Comparison of ENCODE assay signal across 17 cellular contexts in the genomic region with DNA sequence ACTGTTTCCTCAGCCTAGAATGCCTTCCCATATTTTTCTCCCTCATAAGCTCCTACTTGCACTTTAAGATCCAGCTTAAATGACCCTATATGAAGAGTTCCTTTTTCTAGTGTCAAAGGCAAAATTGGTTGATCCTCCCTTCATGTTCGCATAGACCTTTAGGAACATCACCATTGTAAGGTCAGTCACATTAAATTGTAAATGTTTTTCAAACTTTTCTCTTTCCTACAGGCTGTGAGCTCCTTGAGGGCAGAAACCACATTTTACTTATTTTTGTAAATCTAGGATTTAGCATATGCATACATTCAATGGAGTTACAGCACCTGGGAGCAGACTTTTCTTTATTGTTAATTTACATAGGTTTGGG. TPM values are rescaled to one million over a fixed set of nuclear protein-coding genes. Genes with fewer than 3 reads are reported as not detected.
DNase-seq lines count a peak whose midpoint lies in the region; ATAC-seq and TF ChIP-seq lines count a peak whose summit lies in the region.
"Had no signal": no experiment of that assay in that cellular context is flagged by ENCODE, and none has a peak within 500 bp of the region (broad histone marks: within the 10 kb centered on the region; RNA-seq: fewer than 3 reads in every experiment).

No MANE protein-coding gene starts in this region.

- no peaks in the 10 kb centered on the region for H3K27me3 ChIP-seq in SK-N-SH (ENCODE audit: insufficient read depth)
- H3K27me3 ChIP-seq in right atrium auricular region = no peaks in the 10 kb centered on the region
- no peaks in the 10 kb centered on the region for H3K27me3 ChIP-seq in mesenchymal stem cell (ENCODE audit: control insufficient read depth in 1 of 2, insufficient read depth in 1 of 2, low read length in 2 of 2)
- H3K27me3 ChIP-seq in smooth muscle cell (ENCODE audit: low read depth) = no peaks in the 10 kb centered on the region
- H3K27me3 ChIP-seq: BLaER1 had no signal

- POLR2A ChIA-PET in SK-N-SH (lab: Yijun Ruan, JAX) = no interaction called here

- H3K79me2 ChIP-seq in SK-N-SH (ENCODE audit: insufficient read depth) (no peaks in the 10 kb centered on the region), smooth muscle cell (ENCODE audit: low read depth) (no peaks in the 10 kb centered on the region)

- H4K20me1 ChIP-seq in SK-N-SH (ENCODE audit: insufficient read depth) (no peaks in the 10 kb centered on the region), smooth muscle cell (ENCODE audit: low read depth) (no peaks in the 10 kb centered on the region)
- H4K20me1 ChIP-seq: BLaER1 had no signal

- H2BK5ac ChIP-seq in mesenchymal stem cell (ENCODE audit: low read depth, low read length, poor library complexity, severe bottlenecking) = no peak overlapping the region

- no peak overlapping the region for H3K18ac ChIP-seq in mesenchymal stem cell (ENCODE audit: low read depth in 1 of 2, low read length in 2 of 2)

- no peak overlapping the region for H3K23ac ChIP-seq in mesenchymal stem cell (ENCODE audit: low read length in 2 of 2)

- TF ChIP-seq EP300 in SK-N-SH (IDR thresholded peaks at IDR 0.05; ENCODE audit: borderline replicate concordance in 1 of 2, low read depth in 1 of 2, low read length in 1 of 2) = no peak

- H2AFZ ChIP-seq in SK-N-SH (ENCODE audit: low read depth) (no peak overlapping the region), mesenchymal stem cell (ENCODE audit: low read depth, low read length) (no peak overlapping the region), smooth muscle cell (ENCODE audit: low read depth) (no peak overlapping the region)

- no peaks in the 10 kb centered on the region for H3K9me2 ChIP-seq in SK-N-SH

- 91% methylated on average over 1 of the region's 1 CpG for WGBS in SK-N-SH (ENCODE audit: low lambda C conversion rate)
- 100% methylated on average over 1 of the region's 1 CpG for WGBS in mesenchymal stem cell
- 97% methylated on average over 1 of the region's 1 CpG for WGBS in smooth muscle cell (ENCODE audit: low lambda C conversion rate)

- no peak overlapping the region for H3K14ac ChIP-seq in mesenchymal stem cell (ENCODE audit: low read length in 2 of 2)

- no peak overlapping the region for H2BK15ac ChIP-seq in mesenchymal stem cell (ENCODE audit: low read depth, poor library complexity, severe bottlenecking)

- ATAC-seq in SK-N-SH treated with all-trans-retinoic acid at 6 μM for 48 hours = no peak
- no peak for ATAC-seq in left cardiac atrium

- H3K4me3 ChIP-seq in SK-N-SH (ENCODE audit: low read depth in 2 of 2, low read length in 1 of 2) (no peak overlapping the region), right atrium auricular region (peak overlapping the region in 1 of 2 donors; percentile 30), mesenchymal stem cell (ENCODE audit: insufficient read depth in 1 of 2, low read depth in 1 of 2, low read length in 2 of 2) (no peak overlapping the region), smooth muscle cell (no peak overlapping the region)
- H3K4me3 ChIP-seq: BLaER1 had no signal

- H3K4me1 ChIP-seq in SK-N-SH (ENCODE audit: control insufficient read depth in 1 of 2, insufficient read depth in 2 of 2, low read depth in 1 of 2, low read length in 1 of 2) (no peaks in the 10 kb centered on the region), right atrium auricular region (no peaks in the 10 kb centered on the region), mesenchymal stem cell (ENCODE audit: control insufficient read depth, insufficient read depth, low read depth, low read length) (no peaks in the 10 kb centered on the region), smooth muscle cell (ENCODE audit: low read depth) (no peaks in the 10 kb centered on the region)
- H3K4me1 ChIP-seq: BLaER1, Caco-2 had no signal

- intact Hi-C loops in left cardiac atrium (cut with DNase I) = loop anchor here in 1 of 2 donors (10.0 kb wide), 1 partner anchor 260 kb away; no protein-coding TSS in a partner anchor

- H4K91ac ChIP-seq in mesenchymal stem cell (ENCODE audit: low read length) = no peak overlapping the region

- H2AK5ac ChIP-seq in mesenchymal stem cell (ENCODE audit: low read length, severe bottlenecking) = no peak overlapping the region

- H3K4ac ChIP-seq in mesenchymal stem cell (ENCODE audit: low read depth in 1 of 2, low read length in 2 of 2) = no peak overlapping the region

- no peak overlapping the region for H2BK120ac ChIP-seq in mesenchymal stem cell (ENCODE audit: low read depth, low read length)

- TF ChIP-seq CTCF in SK-N-SH (IDR thresholded peaks at IDR 0.05) (no peak), right atrium auricular region (IDR thresholded peaks at IDR 0.05) (no peak), smooth muscle cell (IDR thresholded peaks at IDR 0.05; ENCODE audit: borderline replicate concordance, insufficient read depth, poor library complexity, severe bottlenecking) (no peak)

- peaks cover 1% of the 10 kb centered on the region; the same call in 1 of the 2 replicates for H3K9me3 ChIP-seq in SK-N-SH
- H3K9me3 ChIP-seq in right atrium auricular region = peaks cover 3 to 14% of the 10 kb centered on the region in 2 donors
- H3K9me3 ChIP-seq in mesenchymal stem cell (ENCODE audit: control insufficient read depth, low read length) = peaks cover under 1% of the 10 kb centered on the region
- H3K9me3 ChIP-seq in smooth muscle cell (replicated peaks; ENCODE audit: low read depth) = peaks cover 12% of the 10 kb centered on the region

- H3K36me3 ChIP-seq in SK-N-SH (replicated peaks in 1 of 2; ENCODE audit: control insufficient read depth in 1 of 2, insufficient read depth in 2 of 2, low read length in 1 of 2) (no peaks in the 10 kb centered on the region), right atrium auricular region (no peaks in the 10 kb centered on the region), mesenchymal stem cell (ENCODE audit: control insufficient read depth in 1 of 2, insufficient read depth in 2 of 2, low read depth in 1 of 2, low read length in 2 of 2) (no peaks in the 10 kb centered on the region), smooth muscle cell (ENCODE audit: low read depth) (no peaks in the 10 kb centered on the region)
- H3K36me3 ChIP-seq: BLaER1 had no signal

- no peak overlapping the region for H3K27ac ChIP-seq in SK-N-SH (ENCODE audit: low read depth in 2 of 2, low read length in 1 of 2)
- H3K27ac ChIP-seq in right atrium auricular region = peak overlapping the region; percentile 72 to 83
- no peak overlapping the region for H3K27ac ChIP-seq in mesenchymal stem cell (ENCODE audit: low read length, poor library complexity, severe bottlenecking)
- peak overlapping the region; percentile 15 for H3K27ac ChIP-seq in smooth muscle cell (ENCODE audit: low read depth)
- H3K27ac ChIP-seq: 22Rv1, BLaER1, HL-60 had no signal

- DNase-seq in SK-N-SH (no peak), right atrium auricular region (ENCODE audit: low spot score) (no peak), left cardiac atrium (no peak), mesenchymal stem cell (no peak), smooth muscle cell (lab: John Stamatoyannopoulos, UW; ENCODE audit: unreplicated experiment) (no peak), SW480 (ENCODE audit: low spot score) (no peak), SHP77 treated with DMSO at 0.1 percent for 48 hours (lab: John Stamatoyannopoulos, UW) (no peak)
- DNase-seq: Caco-2; CD8-positive, alpha-beta memory T cell; DND-41; GF-D8 had no signal

- H3F3A ChIP-seq in SK-N-SH (replicated peaks; ENCODE audit: insufficient read depth) (no peaks in the 10 kb centered on the region), smooth muscle cell (ENCODE audit: low read depth) (no peaks in the 10 kb centered on the region)

- no peak for TF ChIP-seq RAD21 in SK-N-SH (IDR thresholded peaks at IDR 0.05; ENCODE audit: low read length)

- CTCF ChIA-PET in SK-N-SH (lab: Yijun Ruan, JAX) = interaction anchor here (1.9 kb wide), 1 partner anchor 14 kb away, joined by 7 read pairs; no protein-coding TSS in a partner anchor

- no peak overlapping the region for H4K8ac ChIP-seq in mesenchymal stem cell (ENCODE audit: low read length)

- no peak overlapping the region for H2BK12ac ChIP-seq in mesenchymal stem cell (ENCODE audit: low read length in 2 of 2)

- H3K4me2 ChIP-seq in SK-N-SH = no peak overlapping the region
- H3K4me2 ChIP-seq in mesenchymal stem cell (ENCODE audit: low read length, poor library complexity, severe bottlenecking) = no peak overlapping the region
- H3K4me2 ChIP-seq in smooth muscle cell = no peak overlapping the region
- H3K4me2 ChIP-seq: BLaER1 had no signal

- no peaks in the 10 kb centered on the region for H3K79me1 ChIP-seq in mesenchymal stem cell (replicated peaks; ENCODE audit: low read length, poor library complexity, severe bottlenecking)

- H3K9ac ChIP-seq in SK-N-SH (no peak overlapping the region), mesenchymal stem cell (ENCODE audit: low read length) (peak overlapping the region; percentile 34), smooth muscle cell (ENCODE audit: low read depth) (no peak overlapping the region)
- H3K9ac ChIP-seq: BLaER1 had no signal

RNA-seq across cellular contexts. Expression of a gene that starts 0.8 kb away (rescaled TPM):
- polyA plus RNA-seq in SK-N-SH (2012; rRNA removed) (not detected in 2 replicates), smooth muscle cell (not detected in 2 replicates)
- polyA plus RNA-seq in SK-N-SH (2012; cell fraction: cytosol; rRNA removed) = not detected in 2 replicates
- 0.04 and 0.05 TPM in 2 replicates for polyA plus RNA-seq in SK-N-SH (2012; cell fraction: nucleus; rRNA removed)
- total RNA-seq in right atrium auricular region (10 to 100 TPM in 1 of 2 donors, 1 to 10 TPM in 1; 3.6 to 42.3 TPM), left cardiac atrium (10 to 100 TPM; 10.7 to 28.5 TPM), smooth muscle cell (not detected in 2 replicates)
- polyA plus RNA-seq in mesenchymal stem cell (2013, experiment 1 of 2) = not detected
- polyA plus RNA-seq in mesenchymal stem cell (2013, experiment 2 of 2) = not detected
- total RNA-seq: A673; Caco-2; CD8-positive, alpha-beta memory T cell; H4 had no signal
- polyA plus RNA-seq: CD8-positive, alpha-beta memory T cell had no signal

RNA-seq across cellular contexts. Expression of a gene that starts 10.8 kb away (rescaled TPM):
- polyA plus RNA-seq in SK-N-SH (2012; rRNA removed) (1.8 and 1.9 TPM in 2 replicates), smooth muscle cell (8.1 and 9.1 TPM in 2 replicates)
- polyA plus RNA-seq in SK-N-SH (2012; cell fraction: cytosol; rRNA removed) = 2.0 and 2.2 TPM in 2 replicates
- polyA plus RNA-seq in SK-N-SH (2012; cell fraction: nucleus; rRNA removed) = 2.6 and 3.3 TPM in 2 replicates
- total RNA-seq in right atrium auricular region (10 to 100 TPM; 14.9 to 15.5 TPM), left cardiac atrium (10 to 100 TPM; 17.6 to 22.1 TPM), smooth muscle cell (25.6 and 25.9 TPM in 2 replicates)
- 14.6 TPM for polyA plus RNA-seq in mesenchymal stem cell (2013, experiment 1 of 2)
- polyA plus RNA-seq in mesenchymal stem cell (2013, experiment 2 of 2) = 14.1 TPM

RNA-seq across cellular contexts. Expression of a gene that starts 54.0 kb away (rescaled TPM):
- polyA plus RNA-seq in SK-N-SH (2012; rRNA removed) (7.0 and 9.3 TPM in 2 replicates), smooth muscle cell (11.5 and 13.5 TPM in 2 replicates)
- 9.7 and 12.1 TPM in 2 replicates for polyA plus RNA-seq in SK-N-SH (2012; cell fraction: cytosol; rRNA removed)
- 6.3 and 7.2 TPM in 2 replicates for polyA plus RNA-seq in SK-N-SH (2012; cell fraction: nucleus; rRNA removed)
- total RNA-seq in right atrium auricular region (1 to 10 TPM; 3.0 to 4.3 TPM), left cardiac atrium (1 to 10 TPM; 8.8 to 9.4 TPM), smooth muscle cell (6.3 and 7.9 TPM in 2 replicates)
- polyA plus RNA-seq in mesenchymal stem cell (2013, experiment 1 of 2) = 7.2 TPM
- 6.8 TPM for polyA plus RNA-seq in mesenchymal stem cell (2013, experiment 2 of 2)

RNA-seq across cellular contexts. Expression of a gene that starts 54.1 kb away (rescaled TPM):
- polyA plus RNA-seq in SK-N-SH (2012; rRNA removed) (3.2 and 4.2 TPM in 2 replicates), smooth muscle cell (5.8 and 7.2 TPM in 2 replicates)
- polyA plus RNA-seq in SK-N-SH (2012; cell fraction: cytosol; rRNA removed) = 6.1 and 8.7 TPM in 2 replicates
- polyA plus RNA-seq in SK-N-SH (2012; cell fraction: nucleus; rRNA removed) = 1.1 and 1.8 TPM in 2 replicates
- total RNA-seq in right atrium auricular region (1 to 10 TPM; 6.3 to 6.5 TPM), left cardiac atrium (1 to 10 TPM; 7.9 to 8.4 TPM), smooth muscle cell (13.1 and 14.4 TPM in 2 replicates)
- 6.5 TPM for polyA plus RNA-seq in mesenchymal stem cell (2013, experiment 1 of 2)
- 6.8 TPM for polyA plus RNA-seq in mesenchymal stem cell (2013, experiment 2 of 2)

Comparison
In these comparisons a context has a peak if more than half of its experiments do, and no peak if none do; other contexts are left out.
1. H3K27ac ChIP-seq: peak in right atrium auricular region (2 of 2) and smooth muscle cell (single experiment); none in SK-N-SH (0 of 2) and mesenchymal stem cell (single experiment).